Comparison of ENCODE assay signal across 1 cellular context in genomic region chr9:5301544-5301943, GRCh38.
TF ChIP-seq lines count a peak whose summit lies in the region.

No MANE protein-coding gene starts in this region.

TF ChIP-seq in SK-N-SH treated with all-trans-retinoic acid at 6 μM for 48 hours, 23 proteins besides CTCF, POLR2A, EP300 and RAD21 (continued from another document):
- no peak for TF ChIP-seq PATZ1 (CRISPR knock-in tag; IDR thresholded peaks at IDR 0.05; ENCODE audit: borderline replicate concordance)
- no peak for TF ChIP-seq ZNF70 (CRISPR knock-in tag; IDR thresholded peaks at IDR 0.05)
- TF ChIP-seq TCF4 (CRISPR knock-in tag; IDR thresholded peaks at IDR 0.05; ENCODE audit: borderline replicate concordance) = no peak
- no peak for TF ChIP-seq ZNF8 (CRISPR knock-in tag; IDR thresholded peaks at IDR 0.05)
- TF ChIP-seq TSHZ2 (CRISPR knock-in tag; IDR thresholded peaks at IDR 0.05) = no peak
- TF ChIP-seq PPARA (CRISPR knock-in tag; IDR thresholded peaks at IDR 0.05; ENCODE audit: borderline replicate concordance) = no peak
- TF ChIP-seq SNAI2 (CRISPR knock-in tag; IDR thresholded peaks at IDR 0.05) = no peak
- no peak for TF ChIP-seq OSR1 (CRISPR knock-in tag; IDR thresholded peaks at IDR 0.05)
- TF ChIP-seq TOX (CRISPR knock-in tag; IDR thresholded peaks at IDR 0.05; ENCODE audit: borderline replicate concordance) = no peak
- TF ChIP-seq ZFP3 (CRISPR knock-in tag; IDR thresholded peaks at IDR 0.05) = no peak
- no peak for TF ChIP-seq ZC3H10 (CRISPR knock-in tag; IDR thresholded peaks at IDR 0.05)
- TF ChIP-seq ISL1 (CRISPR knock-in tag; IDR thresholded peaks at IDR 0.05) = no peak
- TF ChIP-seq CSDC2 (CRISPR knock-in tag; IDR thresholded peaks at IDR 0.05) = no peak
- TF ChIP-seq ZNF565 (CRISPR knock-in tag; conservative IDR thresholded peaks at IDR 0.05; ENCODE audit: low read depth) = no peak
- no peak for TF ChIP-seq CREB5 (CRISPR knock-in tag; IDR thresholded peaks at IDR 0.05; ENCODE audit: low read depth)
- no peak for TF ChIP-seq POU6F1 (CRISPR knock-in tag; IDR thresholded peaks at IDR 0.05; ENCODE audit: borderline replicate concordance, low read depth)
